ENCODE assay signal across 8 cellular contexts in the genomic region with DNA sequence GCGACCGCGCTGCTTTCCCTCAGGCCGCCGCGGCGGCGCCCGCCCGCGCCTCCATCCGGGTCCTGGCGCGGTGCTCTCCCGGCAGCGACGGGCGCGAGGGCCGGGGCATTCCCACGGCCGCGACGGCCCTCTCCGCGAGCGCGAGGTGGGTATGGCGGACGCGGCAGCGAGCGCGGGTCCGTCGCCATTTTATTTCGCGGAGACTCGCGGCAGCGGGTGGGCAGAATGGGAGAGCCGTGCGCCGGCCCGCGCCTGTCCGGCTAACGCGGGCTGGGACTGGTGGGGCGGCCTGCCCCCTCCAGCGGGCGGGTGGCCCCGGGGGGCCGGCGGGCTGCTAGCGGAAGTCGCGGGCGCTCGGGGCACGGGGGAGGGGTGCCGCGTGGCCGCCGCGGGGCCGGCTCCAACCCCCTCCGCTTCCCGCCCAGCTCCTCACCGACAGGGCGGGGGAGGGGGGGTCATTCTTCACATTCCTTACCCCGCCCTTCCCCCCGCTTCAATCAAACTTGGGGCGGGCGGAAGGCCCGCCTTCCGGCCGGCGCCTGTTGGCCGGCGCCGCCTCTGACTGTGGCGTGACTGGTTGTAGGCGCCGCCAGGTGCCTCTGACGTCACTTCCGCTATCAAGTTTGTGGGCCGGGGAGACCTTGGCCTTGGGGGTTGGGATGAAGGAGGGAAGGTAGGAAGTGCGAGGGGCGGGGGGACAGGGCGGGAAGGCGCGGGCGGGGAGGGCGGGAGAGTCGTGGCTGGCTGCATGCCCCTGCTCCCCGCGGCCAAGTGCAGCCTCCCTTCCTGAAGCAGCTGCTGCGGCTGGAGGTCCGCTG.
DNase-seq lines count a peak whose midpoint lies in the region; ATAC-seq and TF ChIP-seq lines count a peak whose summit lies in the region.

No MANE protein-coding gene starts in this region.

- H3K4me3 Mint-ChIP-seq in CD4-positive, alpha-beta T cell: peak overlapping the region; percentile 100
- peak overlapping the region; percentile 81 for H3K4me3 Mint-ChIP-seq in activated CD4-positive, alpha-beta memory T cell treated with anti-CD3 and anti-CD28 coated beads for 36 hours

- peak overlapping the region; percentile 63 to 99 (median 86) for H3K4me3 ChIP-seq in dorsolateral prefrontal cortex
- peak overlapping the region; percentile 95 for H3K4me3 ChIP-seq in lower leg skin (ENCODE audit: low read depth, poor library complexity, severe bottlenecking)

- DNase-seq in CD4-positive, alpha-beta T cell: peak; percentile 86 to 94 (median 90)
- DNase-seq in NCI-H774 (lab: John Stamatoyannopoulos, UW): peak; percentile 99
- peak; percentile 97 for DNase-seq in activated CD4-positive, alpha-beta memory T cell treated with anti-CD3 and anti-CD28 coated beads for 36 hours
- peak; percentile 89 to 97 (median 95) for DNase-seq in dorsolateral prefrontal cortex
- peak; percentile 98 to 99 for DNase-seq in lower leg skin (ENCODE audit: low spot score in 2 of 2)
- peak; percentile 93 to 95 for DNase-seq in stimulated activated CD4-positive, alpha-beta T cell treated with anti-CD3 and anti-CD28 coated beads, Interleukin-4, amount 100 ng/mL, for 4 hours

- H3K27me3 ChIP-seq in CD4-positive, alpha-beta T cell (ENCODE audit: control insufficient read depth, insufficient read depth, low read length): no peaks in the 10 kb centered on the region
- H3K27me3 ChIP-seq in dorsolateral prefrontal cortex: no peaks in the 10 kb centered on the region

- peak overlapping the region; percentile 95 for H3K27ac ChIP-seq in CD4-positive, alpha-beta T cell (ENCODE audit: low read depth, low read length)
- peak overlapping the region; percentile 83 to 100 (median 98) for H3K27ac ChIP-seq in dorsolateral prefrontal cortex

- H3K9me3 ChIP-seq in CD4-positive, alpha-beta T cell (ENCODE audit: control insufficient read depth, low read length): no peaks in the 10 kb centered on the region

- WGBS in lower leg skin, 2 donors: 0% methylated on average over 39 to 53 of the region's 100 CpGs

- H3K4me1 Mint-ChIP-seq in CD4-positive, alpha-beta T cell (ENCODE audit: low read depth): peaks cover 64% of the 10 kb centered on the region
- peaks cover 43% of the 10 kb centered on the region for H3K4me1 Mint-ChIP-seq in activated CD4-positive, alpha-beta memory T cell treated with anti-CD3 and anti-CD28 coated beads for 36 hours (ENCODE audit: low read depth)

- no peaks in the 10 kb centered on the region for H3K27me3 Mint-ChIP-seq in CD4-positive, alpha-beta T cell
- H3K27me3 Mint-ChIP-seq in activated CD4-positive, alpha-beta memory T cell treated with anti-CD3 and anti-CD28 coated beads for 36 hours: no peaks in the 10 kb centered on the region

- H3K27ac Mint-ChIP-seq in CD4-positive, alpha-beta T cell: peak overlapping the region; percentile 98
- H3K27ac Mint-ChIP-seq in activated CD4-positive, alpha-beta memory T cell treated with anti-CD3 and anti-CD28 coated beads for 36 hours: peak overlapping the region; percentile 81

- no peak for TF ChIP-seq CTCF in CD4-positive, alpha-beta T cell (IDR thresholded peaks at IDR 0.05)
- TF ChIP-seq CTCF in dorsolateral prefrontal cortex (IDR thresholded peaks at IDR 0.05 in 54 of 56, conservative IDR thresholded peaks at IDR 0.05 in 2 of 56; ENCODE audit: low read depth in 1 of 56, partially characterized antibody in 56 of 56): peak in 10 of 56 donors; percentile 1 to 42 (median 11)
- no peak for TF ChIP-seq CTCF in lower leg skin (IDR thresholded peaks at IDR 0.05)

- intact Hi-C loops in CD4-positive, alpha-beta T cell (cut with DNase I, micrococcal nuclease): loop anchor here (2.0 to 10.0 kb wide), 8 partner anchors 134 to 1872 kb away; partner anchors contain the start of genes PHF2 (in 2 of the 2), AOPEP (in 1 of the 2), IARS1 (in 1 of the 2) and IPPK (in 1 of the 2)
- intact Hi-C loops in activated CD4-positive, alpha-beta memory T cell treated with anti-CD3 and anti-CD28 coated beads for 36 hours (cut with micrococcal nuclease): loop anchor here (1.0 to 10.0 kb wide), 8 partner anchors 8 to 1338 kb away; partner anchors contain the start of genes FAM120A, FAM120AOS and ZNF169
- intact Hi-C loops in dorsolateral prefrontal cortex (cut with DNase I): loop anchor here (1.0 to 10.0 kb wide), 5 partner anchors 46 to 132 kb away; partner anchors contain the start of gene PTPDC1 (in 2 of the 2)
- intact Hi-C loops in lower leg skin (cut with DNase I; ENCODE audit: low total_unique reads): no loop called here

- CTCF ChIA-PET in CD4-positive, alpha-beta T cell (lab: Charles Lee): interaction anchor here (1.3 kb wide), 1 partner anchor 47 kb away, joined by 3 read pairs; no protein-coding TSS in a partner anchor
- CTCF ChIA-PET in activated CD4-positive, alpha-beta memory T cell treated with anti-CD3 and anti-CD28 coated beads for 36 hours (lab: Charles Lee): interaction anchor here (0.7 kb wide), 1 partner anchor 152 kb away, joined by 3 read pairs; no protein-coding TSS in a partner anchor

- peak in 1 of 2 donors; percentile 95 for TF ChIP-seq POLR2A in lower leg skin (IDR thresholded peaks at IDR 0.05)

- peaks cover 18% of the 10 kb centered on the region for H3K36me3 Mint-ChIP-seq in CD4-positive, alpha-beta T cell (ENCODE audit: low read depth)
- H3K36me3 Mint-ChIP-seq in activated CD4-positive, alpha-beta memory T cell treated with anti-CD3 and anti-CD28 coated beads for 36 hours: peaks cover 15% of the 10 kb centered on the region

- peak; percentile 60 for ATAC-seq in CD4-positive, alpha-beta T cell (ENCODE audit: poor library complexity)
- ATAC-seq in GM19438 (IDR thresholded peaks at IDR 0.05; ENCODE audit: low read depth, unreplicated experiment) (peak; percentile 61), HG03571 (IDR thresholded peaks at IDR 0.05; ENCODE audit: unreplicated experiment) (peak; percentile 51)

- no peaks in the 10 kb centered on the region for H3K9me3 Mint-ChIP-seq in CD4-positive, alpha-beta T cell
- no peaks in the 10 kb centered on the region for H3K9me3 Mint-ChIP-seq in activated CD4-positive, alpha-beta memory T cell treated with anti-CD3 and anti-CD28 coated beads for 36 hours

- POLR2A ChIA-PET in CD4-positive, alpha-beta T cell (lab: Charles Lee): interaction anchor here (0.6 to 1.7 kb wide), 11 partner anchors 7 to 1497 kb away, joined by 3 to 8 read pairs (median 3); partner anchors contain the start of gene IPPK
- POLR2A ChIA-PET in activated CD4-positive, alpha-beta memory T cell treated with anti-CD3 and anti-CD28 coated beads for 36 hours (lab: Charles Lee): interaction anchor here (0.9 to 1.3 kb wide), 2 partner anchors 8 to 16 kb away, joined by 3 read pairs; no protein-coding TSS in a partner anchor

Comparison
In these comparisons a context has a peak if more than half of its experiments do, and no peak if none do; other contexts are left out.
1. Peak in every context shown above with its lines: DNase-seq, ATAC-seq, H3K4me3 ChIP-seq and H3K27ac ChIP-seq.